ENCODE assay signal across 17 cellular contexts in genomic region chr10:10865303-10865702, GRCh38.
DNase-seq lines count a peak whose midpoint lies in the region; ATAC-seq and TF ChIP-seq lines count a peak whose summit lies in the region.
"Had no signal": no experiment of that assay in that cellular context is flagged by ENCODE, and none has a peak within 500 bp of the region (broad histone marks: within the 10 kb centered on the region; RNA-seq: fewer than 3 reads in every experiment).

No MANE protein-coding gene starts in this region.

- H3K27me3 ChIP-seq in HCT116 (ENCODE audit: insufficient read depth, low read length): no peaks in the 10 kb centered on the region
- no peaks in the 10 kb centered on the region for H3K27me3 ChIP-seq in mesenchymal stem cell (ENCODE audit: control insufficient read depth in 1 of 2, insufficient read depth in 1 of 2, low read length in 2 of 2)

- H3K79me1 ChIP-seq in mesenchymal stem cell (replicated peaks; ENCODE audit: low read length, poor library complexity, severe bottlenecking): no peaks in the 10 kb centered on the region

- H4K91ac ChIP-seq in mesenchymal stem cell (ENCODE audit: low read length): no peak overlapping the region

- no peaks in the 10 kb centered on the region for H3K9me2 ChIP-seq in HCT116 (ENCODE audit: insufficient read depth)
- H3K9me2 ChIP-seq: SK-N-SH had no signal

- H3K36me3 ChIP-seq in HCT116 (ENCODE audit: control insufficient read depth in 1 of 2, insufficient read depth in 2 of 2, low read length in 2 of 2) (no peaks in the 10 kb centered on the region), mesenchymal stem cell (ENCODE audit: control insufficient read depth in 1 of 2, insufficient read depth in 2 of 2, low read depth in 1 of 2, low read length in 2 of 2) (no peaks in the 10 kb centered on the region)

- no peak overlapping the region for H3K4me3 ChIP-seq in HCT116 (replicated peaks in 1 of 2; ENCODE audit: low read depth in 1 of 2, low read length in 2 of 2)
- H3K4me3 ChIP-seq in mesenchymal stem cell (ENCODE audit: insufficient read depth in 1 of 2, low read depth in 1 of 2, low read length in 2 of 2): no peak overlapping the region

- CTCF ChIA-PET in HCT116 (lab: Charles Lee): no interaction called here

- POLR2A ChIA-PET in HCT116 (lab: Charles Lee): no interaction called here

- H3K4me2 ChIP-seq in HCT116 (ENCODE audit: low read length) (no peak overlapping the region), mesenchymal stem cell (ENCODE audit: low read length, poor library complexity, severe bottlenecking) (no peak overlapping the region)
- H3K4me2 ChIP-seq: SK-N-SH had no signal

- no peak overlapping the region for H2BK15ac ChIP-seq in mesenchymal stem cell (ENCODE audit: low read depth, poor library complexity, severe bottlenecking)

- H3K79me2 ChIP-seq in HCT116 (ENCODE audit: insufficient read depth, low read length): no peaks in the 10 kb centered on the region

- TF ChIP-seq CTCF in HCT116 (IDR thresholded peaks at IDR 0.05 in 2 of 3, conservative IDR thresholded peaks at IDR 0.05 in 1 of 3; ENCODE audit: borderline replicate concordance in 1 of 3, insufficient read depth in 1 of 3, low read depth in 2 of 3, low read length in 2 of 3): no peak

- H2BK12ac ChIP-seq in mesenchymal stem cell (ENCODE audit: low read length in 2 of 2): no peak overlapping the region

- no peaks in the 10 kb centered on the region for H4K20me1 ChIP-seq in HCT116 (ENCODE audit: insufficient read depth)

- no peak overlapping the region for H3K27ac ChIP-seq in HCT116 (ENCODE audit: low read depth, low read length)
- H3K27ac ChIP-seq in epithelial cell of prostate: peak overlapping the region; percentile 44
- no peak overlapping the region for H3K27ac ChIP-seq in mesenchymal stem cell (ENCODE audit: low read length, poor library complexity, severe bottlenecking)

- DNase-seq in AG20443 (ENCODE audit: low spot score): peak; percentile 21
- no peak for DNase-seq in HCT116 (ENCODE audit: low read depth, low spot score)
- no peak for DNase-seq in epithelial cell of prostate (ENCODE audit: low read depth, low spot score)
- no peak for DNase-seq in mesenchymal stem cell
- DNase-seq in NCI-H446 treated with DMSO at 0.1 percent for 48 hours (lab: John Stamatoyannopoulos, UW): no peak
- no peak for DNase-seq in globus pallidus (ENCODE audit: low spot score)
- DNase-seq: CD4-positive, alpha-beta memory T cell; DMS79 treated with DMSO at 0.1 percent for 48 hours; KG1; NCI-H1105; NCI-H1694 treated with DMSO at 0.1 percent for 48 hours; NCI-H345; PC-3; SK-N-SH had no signal

- no peak for TF ChIP-seq RAD21 in HCT116 (IDR thresholded peaks at IDR 0.05; ENCODE audit: low read depth)

- H2BK5ac ChIP-seq in mesenchymal stem cell (ENCODE audit: low read depth, low read length, poor library complexity, severe bottlenecking): no peak overlapping the region

- no peak overlapping the region for H2BK120ac ChIP-seq in mesenchymal stem cell (ENCODE audit: low read depth, low read length)

- no peak overlapping the region for H3K4ac ChIP-seq in mesenchymal stem cell (ENCODE audit: low read depth in 1 of 2, low read length in 2 of 2)

- ATAC-seq in HCT116 (no peak), GM21576 (IDR thresholded peaks at IDR 0.05; ENCODE audit: unreplicated experiment) (no peak), GM21786 (IDR thresholded peaks at IDR 0.05; ENCODE audit: unreplicated experiment) (no peak)
- ATAC-seq: PC-3, Right ventricle myocardium inferior had no signal

- no peak overlapping the region for H3K23ac ChIP-seq in mesenchymal stem cell (ENCODE audit: low read length in 2 of 2)

- no peak overlapping the region for H4K8ac ChIP-seq in mesenchymal stem cell (ENCODE audit: low read length)

- H3K9ac ChIP-seq in HCT116 (ENCODE audit: low read length): no peak overlapping the region
- H3K9ac ChIP-seq in mesenchymal stem cell (ENCODE audit: low read length): peak overlapping the region; percentile 69
- H3K9ac ChIP-seq: SK-N-SH had no signal

- H3K9me3 ChIP-seq in HCT116 (ENCODE audit: control insufficient read depth in 1 of 2, insufficient read depth in 1 of 2, low read depth in 1 of 2, low read length in 2 of 2) (peaks cover 8 to 24% of the 10 kb centered on the region in 2 experiments; a peak in 2 of 4 replicates), mesenchymal stem cell (ENCODE audit: control insufficient read depth, low read length) (no peaks in the 10 kb centered on the region)
- H3K9me3 ChIP-seq: SK-N-SH had no signal

- H3K4me1 ChIP-seq in HCT116 (ENCODE audit: control insufficient read depth in 1 of 2, insufficient read depth in 2 of 2, low read length in 2 of 2): no peaks in the 10 kb centered on the region
- H3K4me1 ChIP-seq in mesenchymal stem cell (ENCODE audit: control insufficient read depth, insufficient read depth, low read depth, low read length): no peaks in the 10 kb centered on the region

- H3K14ac ChIP-seq in mesenchymal stem cell (ENCODE audit: low read length in 2 of 2): no peak overlapping the region

- 100% methylated on average over 1 of the region's 3 CpGs for WGBS in mesenchymal stem cell

- no TSS peak for BruUV-seq in HCT116 (replicated peaks; lab: Mats Ljungman, UMichigan)

- H3K18ac ChIP-seq in mesenchymal stem cell (ENCODE audit: low read depth in 1 of 2, low read length in 2 of 2): no peak overlapping the region

- RAD21 ChIA-PET in HCT116 (lab: Charles Lee; ENCODE audit: low non-redundant PET in 1 of 2, low total read pairs in 2 of 2, uncharacterized antibody in 2 of 2, unreplicated experiment in 2 of 2): no interaction called here

- TF ChIP-seq POLR2A in HCT116 (IDR thresholded peaks at IDR 0.05; ENCODE audit: borderline replicate concordance, extremely low read depth, insufficient read depth, insufficient read length): no peak

- no peak overlapping the region for H2AFZ ChIP-seq in HCT116 (ENCODE audit: low read depth, low read length, poor library complexity, severe bottlenecking)
- H2AFZ ChIP-seq in mesenchymal stem cell (ENCODE audit: low read depth, low read length): no peak overlapping the region

- intact Hi-C loops in HCT116 (cut with micrococcal nuclease): no loop called here

- no peak overlapping the region for H2AK5ac ChIP-seq in mesenchymal stem cell (ENCODE audit: low read length, severe bottlenecking)

TF ChIP-seq in HCT116, 20 proteins besides CTCF, POLR2A, EP300 and RAD21:
- TF ChIP-seq TCF7L2 (IDR thresholded peaks at IDR 0.05; ENCODE audit: borderline replicate concordance, extremely low read depth, insufficient read depth, insufficient read length): peak; percentile 51
- no peak for TF ChIP-seq POLR2AphosphoS5 (IDR thresholded peaks at IDR 0.05; ENCODE audit: low read depth, low read length)
TF ChIP-seq in HCT116: peak in this region for 1.
